In the genomic region with DNA sequence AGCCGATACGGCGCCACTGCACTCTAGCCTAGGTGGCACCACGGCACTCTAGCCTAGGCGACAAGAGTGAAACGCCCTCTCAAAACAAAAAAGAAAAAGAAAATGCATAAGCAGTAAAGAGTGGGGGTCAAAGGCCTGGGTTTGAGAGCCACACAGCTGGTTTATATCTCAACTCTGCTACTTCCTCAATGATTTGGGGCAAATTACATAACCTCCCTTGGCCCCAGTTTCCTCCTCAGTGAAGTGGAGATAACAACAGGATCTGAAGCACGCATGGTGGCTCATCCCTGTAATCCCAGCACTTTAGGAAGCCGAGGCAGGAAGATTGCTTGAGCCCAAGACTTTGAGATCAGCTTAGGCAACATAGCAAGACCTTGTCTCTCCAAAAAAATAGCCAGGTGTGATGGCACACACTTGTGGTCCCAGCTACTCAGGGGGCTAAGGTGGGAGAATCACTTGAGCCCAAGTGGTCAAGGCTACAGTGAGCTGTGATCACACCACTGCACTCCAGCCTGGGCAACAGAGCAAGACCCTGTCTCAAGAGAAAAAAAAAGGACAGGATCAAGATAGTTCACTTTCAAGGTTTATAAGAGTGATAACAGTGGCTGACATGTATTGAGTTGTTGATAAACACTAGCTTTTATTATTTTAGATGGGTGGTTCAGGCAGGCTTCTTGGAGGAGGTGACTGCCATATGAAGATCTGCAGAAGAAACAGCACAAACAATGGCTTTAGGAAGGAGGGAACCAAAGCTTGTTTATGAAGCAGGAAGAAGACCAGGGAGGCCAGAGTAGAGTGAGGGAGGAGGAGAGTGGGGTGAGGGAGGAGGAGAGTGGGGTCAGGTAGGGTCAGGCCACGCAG, we compare ENCODE assay signal across 1 cellular context.
TF ChIP-seq lines count a peak whose summit lies in the region.

No MANE protein-coding gene starts in this region.

TF ChIP-seq in WTC11, 78 proteins besides CTCF, POLR2A, EP300 and RAD21:
- TF ChIP-seq ATF1 (CRISPR knock-in tag; IDR thresholded peaks at IDR 0.05): no peak
- TF ChIP-seq ZNF121 (CRISPR knock-in tag; IDR thresholded peaks at IDR 0.05): peak; percentile 68
